In genomic region chr11:36447947-36448346, GRCh38 we compare ENCODE assay signal across 19 cellular contexts.
DNase-seq lines count a peak whose midpoint lies in the region; ATAC-seq, FAIRE-seq and TF ChIP-seq lines count a peak whose summit lies in the region.
"Had no signal": no experiment of that assay in that cellular context is flagged by ENCODE, and none has a peak within 500 bp of the region (broad histone marks: within the 10 kb centered on the region; RNA-seq: fewer than 3 reads in every experiment).

No MANE protein-coding gene starts in this region.

- H3K4me1 ChIP-seq in PC-3 (ENCODE audit: insufficient read depth, low read length) (peaks cover 31% of the 10 kb centered on the region), keratinocyte (ENCODE audit: control insufficient read depth, extremely low read depth, insufficient read depth, low read length) (peaks cover 12% of the 10 kb centered on the region)
- H3K4me1 ChIP-seq: right lobe of liver had no signal

- dilution Hi-C loops in keratinocyte (cut with MboI; ENCODE audit: extremely low pct_ligation_motif_present, low sequenced_read_pairs) = no loop called here

- no peak overlapping the region for H3K9ac ChIP-seq in PC-3 (ENCODE audit: low read length)
- H3K9ac ChIP-seq in keratinocyte (ENCODE audit: control insufficient read depth, extremely low read depth, insufficient read depth, low read length) = no peak overlapping the region

- H3K27ac ChIP-seq in PC-3 (ENCODE audit: low read length) (no peak overlapping the region), keratinocyte (ENCODE audit: control insufficient read depth, insufficient read depth, low read length) (no peak overlapping the region)
- H3K27ac ChIP-seq: adrenal gland, neutrophil, right lobe of liver, thoracic aorta had no signal

- TF ChIP-seq CTCF in PC-3 (conservative IDR thresholded peaks at IDR 0.05; ENCODE audit: low read depth, low read length) (no peak), keratinocyte (optimal IDR thresholded peaks at IDR 0.05 in 1 of 3, IDR thresholded peaks at IDR 0.05 in 1 of 3, conservative IDR thresholded peaks at IDR 0.05 in 1 of 3; ENCODE audit: extremely low read depth in 1 of 3, insufficient read depth in 2 of 3, low read length in 3 of 3) (no peak)

- ATAC-seq in PC-3 (peak; percentile 57), left colon (no peak), GM19328 (IDR thresholded peaks at IDR 0.05; ENCODE audit: unreplicated experiment) (no peak), HG03571 (IDR thresholded peaks at IDR 0.05; ENCODE audit: unreplicated experiment) (no peak)
- ATAC-seq: activated CD8-positive, alpha-beta T cell treated with anti-CD3 and anti-CD28 coated beads for 36 hours; right lobe of liver; SK-N-SH treated with all-trans-retinoic acid at 6 μM for 48 hours had no signal

- no TSS peak for BruUV-seq in PC-3 (replicated peaks; lab: Mats Ljungman, UMichigan)

- no peaks in the 10 kb centered on the region for H3F3A ChIP-seq in PC-3 (ENCODE audit: low read length, unreplicated experiment)

- no peaks in the 10 kb centered on the region for H4K20me1 ChIP-seq in PC-3 (ENCODE audit: low read length)
- no peaks in the 10 kb centered on the region for H4K20me1 ChIP-seq in keratinocyte (ENCODE audit: control insufficient read depth, extremely low read depth, insufficient read depth, low read length)

- H3K9me1 ChIP-seq in keratinocyte (ENCODE audit: control insufficient read depth, extremely low read depth, insufficient read depth, low read length) = no peaks in the 10 kb centered on the region

- no peaks in the 10 kb centered on the region for H3K36me3 ChIP-seq in PC-3 (ENCODE audit: low read depth, low read length)
- H3K36me3 ChIP-seq in keratinocyte (ENCODE audit: control insufficient read depth in 2 of 2, extremely low read depth in 1 of 2, insufficient read depth in 2 of 2, low read length in 2 of 2) = peaks cover 20 to 23% of the 10 kb centered on the region in 2 experiments
- H3K36me3 ChIP-seq: adrenal gland, right lobe of liver, thoracic aorta had no signal

- H3K4me2 ChIP-seq in PC-3 (ENCODE audit: low read length) (peak overlapping the region; percentile 43), keratinocyte (ENCODE audit: control insufficient read depth, extremely low read depth, insufficient read depth, low read depth, low read length) (no peak overlapping the region)

- CTCF ChIA-PET in PC-3 (lab: Charles Lee) = no interaction called here

- H3K27me3 ChIP-seq in PC-3 (ENCODE audit: low read length) (no peaks in the 10 kb centered on the region), keratinocyte (ENCODE audit: control insufficient read depth, extremely low read depth, insufficient read depth, low read length) (no peaks in the 10 kb centered on the region)
- H3K27me3 ChIP-seq: adrenal gland, neutrophil, right lobe of liver had no signal

- DNase-seq in NCI-H2196 (lab: John Stamatoyannopoulos, UW; ENCODE audit: unreplicated experiment) (peak; percentile 10), NCI-H2196 treated with DMSO at 0.1 percent for 48 hours (lab: John Stamatoyannopoulos, UW; ENCODE audit: unreplicated experiment) (no peak), PC-3 (peak; percentile 95), keratinocyte (ENCODE audit: low read depth, low spot score) (peak; percentile 63), left colon (no peak), NCI-H1694 treated with DMSO at 0.1 percent for 48 hours (lab: John Stamatoyannopoulos, UW) (no peak)
- DNase-seq: activated CD8-positive, alpha-beta T cell treated with anti-CD3 and anti-CD28 coated beads for 36 hours; cerebellar nuclear complex; GOT3; MM.1S; NCI-H446 treated with DMSO at 0.1 percent for 48 hours; right lobe of liver had no signal

- no peaks in the 10 kb centered on the region for H3K9me2 ChIP-seq in PC-3 (replicated peaks; ENCODE audit: low read length)

- POLR2A ChIA-PET in PC-3 (lab: Charles Lee; ENCODE audit: unreplicated experiment) = no interaction called here

- intact Hi-C loops in PC-3 (cut with micrococcal nuclease) = no loop called here
- intact Hi-C loops in left colon (cut with DNase I, micrococcal nuclease) = no loop called here

- no peaks in the 10 kb centered on the region for H3K79me2 ChIP-seq in PC-3 (ENCODE audit: low read length)
- H3K79me2 ChIP-seq in keratinocyte (ENCODE audit: control insufficient read depth, insufficient read depth, low read length) = no peaks in the 10 kb centered on the region

- peak; percentile 9 for FAIRE-seq in keratinocyte (lab: Jason Lieb, UNC)
- FAIRE-seq: TTC549 had no signal

- H3K9me3 ChIP-seq in PC-3 (ENCODE audit: low read length) = no peaks in the 10 kb centered on the region
- no peaks in the 10 kb centered on the region for H3K9me3 ChIP-seq in keratinocyte (ENCODE audit: control insufficient read depth, low read depth, low read length)
- H3K9me3 ChIP-seq: adrenal gland, neutrophil, right lobe of liver, thoracic aorta had no signal

- H2AFZ ChIP-seq in PC-3 (ENCODE audit: low read length) (no peak overlapping the region), keratinocyte (ENCODE audit: control insufficient read depth, low read length) (no peak overlapping the region)

- H3K4me3 ChIP-seq in PC-3 (ENCODE audit: low read length) (no peak overlapping the region), keratinocyte (ENCODE audit: control insufficient read depth in 2 of 3, extremely low read depth in 1 of 3, insufficient read depth in 2 of 3, low read depth in 1 of 3, low read length in 3 of 3) (no peak overlapping the region)
- H3K4me3 ChIP-seq: adrenal gland, right lobe of liver, thoracic aorta had no signal

Comparison
In these comparisons a context has a peak if more than half of its experiments do, and no peak if none do; other contexts are left out.
1. DNase-seq: peak in NCI-H2196 (single experiment), PC-3 (single experiment) and keratinocyte (single experiment); none in NCI-H2196 treated with DMSO at 0.1 percent for 48 hours (single experiment), left colon (0 of 2) and NCI-H1694 treated with DMSO at 0.1 percent for 48 hours (single experiment).